15 cellular contexts compared by ENCODE assay signal in genomic region chr22:20537325-20537756, GRCh38.
"Had no signal": no experiment of that assay in that cellular context is flagged by ENCODE, and none has a peak within 500 bp of the region (broad histone marks: within the 10 kb centered on the region; RNA-seq: fewer than 3 reads in every experiment).

No MANE protein-coding gene starts in this region.

- H3K4me3 ChIP-seq: dorsolateral prefrontal cortex, left lung, neural progenitor cell, ovary, transverse colon had no signal

- H3K27ac ChIP-seq: left lung, neural progenitor cell, ovary, transverse colon had no signal

- DNase-seq: activated CD4-positive, alpha-beta T cell treated with anti-CD3 and anti-CD28 coated beads, Interleukin-2, amount 50 U/mL, for 48 hours; activated gamma-delta T cell treated with Interleukin-2 at 50 U/mL for 16 hours; activated T-cell treated with anti-CD3 and anti-CD28 coated beads, Interleukin-2, amount 50 U/mL, for 48 hours; aorta; dorsolateral prefrontal cortex; hippocampal formation; kidney; left lung; ovary; stimulated activated CD4-positive, alpha-beta T cell treated with anti-CD3 and anti-CD28 coated beads, Interleukin-4, amount 100 ng/mL, for 24 hours; stimulated activated naive CD8-positive, alpha-beta T cell treated with anti-CD3 and anti-CD28 coated beads, Interleukin-15, Interleukin-2, amounts not matched to agents 100 U/mL and 50 U/mL, for 24 hours; T-helper 9 cell; transverse colon had no signal

- ATAC-seq: left lung; stimulated activated naive CD8-positive, alpha-beta T cell treated with anti-CD3 and anti-CD28 coated beads, Interleukin-15, Interleukin-2, amounts not matched to agents 100 U/mL and 50 U/mL, for 24 hours had no signal

- H3K4me2 ChIP-seq: neural progenitor cell had no signal

- H3K4me3 Mint-ChIP-seq: activated naive CD8-positive, alpha-beta T cell; neural progenitor cell had no signal

- H3K9me3 ChIP-seq: left lung, ovary, transverse colon had no signal

- H3K36me3 ChIP-seq: ovary had no signal

- H3K9me3 Mint-ChIP-seq: neural progenitor cell had no signal

- H2AFZ ChIP-seq: neural progenitor cell had no signal

- H3K27me3 ChIP-seq: dorsolateral prefrontal cortex, left lung, neural progenitor cell, ovary, transverse colon had no signal

- H3K9ac ChIP-seq: neural progenitor cell had no signal

- H3K27me3 Mint-ChIP-seq: activated naive CD8-positive, alpha-beta T cell had no signal
